In the genomic region with DNA sequence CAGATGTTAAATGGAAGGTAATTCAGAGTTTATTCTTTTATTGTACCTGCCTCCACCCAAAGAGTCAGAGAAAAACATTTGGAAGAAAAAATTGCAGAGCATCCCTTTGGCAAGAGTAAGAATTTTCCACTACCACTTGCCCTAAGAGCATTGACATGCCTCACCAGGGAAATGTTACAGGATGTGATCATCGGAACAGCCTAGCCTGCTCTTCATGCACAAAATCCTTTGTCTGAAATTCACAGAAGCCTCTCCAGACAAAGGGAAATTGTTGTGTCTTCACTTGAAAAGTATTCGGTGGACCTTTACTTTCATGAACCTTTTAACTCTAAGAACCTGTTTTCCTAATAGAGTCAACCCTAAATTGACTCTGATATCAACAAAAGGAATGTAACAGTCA, we compare ENCODE assay signal across 1 cellular context.
TF ChIP-seq lines count a peak whose summit lies in the region.

No MANE protein-coding gene starts in this region.

TF ChIP-seq in GM23338, 12 proteins besides CTCF, POLR2A, EP300 and RAD21 (continued from another document):
- TF ChIP-seq, protein P1, sequence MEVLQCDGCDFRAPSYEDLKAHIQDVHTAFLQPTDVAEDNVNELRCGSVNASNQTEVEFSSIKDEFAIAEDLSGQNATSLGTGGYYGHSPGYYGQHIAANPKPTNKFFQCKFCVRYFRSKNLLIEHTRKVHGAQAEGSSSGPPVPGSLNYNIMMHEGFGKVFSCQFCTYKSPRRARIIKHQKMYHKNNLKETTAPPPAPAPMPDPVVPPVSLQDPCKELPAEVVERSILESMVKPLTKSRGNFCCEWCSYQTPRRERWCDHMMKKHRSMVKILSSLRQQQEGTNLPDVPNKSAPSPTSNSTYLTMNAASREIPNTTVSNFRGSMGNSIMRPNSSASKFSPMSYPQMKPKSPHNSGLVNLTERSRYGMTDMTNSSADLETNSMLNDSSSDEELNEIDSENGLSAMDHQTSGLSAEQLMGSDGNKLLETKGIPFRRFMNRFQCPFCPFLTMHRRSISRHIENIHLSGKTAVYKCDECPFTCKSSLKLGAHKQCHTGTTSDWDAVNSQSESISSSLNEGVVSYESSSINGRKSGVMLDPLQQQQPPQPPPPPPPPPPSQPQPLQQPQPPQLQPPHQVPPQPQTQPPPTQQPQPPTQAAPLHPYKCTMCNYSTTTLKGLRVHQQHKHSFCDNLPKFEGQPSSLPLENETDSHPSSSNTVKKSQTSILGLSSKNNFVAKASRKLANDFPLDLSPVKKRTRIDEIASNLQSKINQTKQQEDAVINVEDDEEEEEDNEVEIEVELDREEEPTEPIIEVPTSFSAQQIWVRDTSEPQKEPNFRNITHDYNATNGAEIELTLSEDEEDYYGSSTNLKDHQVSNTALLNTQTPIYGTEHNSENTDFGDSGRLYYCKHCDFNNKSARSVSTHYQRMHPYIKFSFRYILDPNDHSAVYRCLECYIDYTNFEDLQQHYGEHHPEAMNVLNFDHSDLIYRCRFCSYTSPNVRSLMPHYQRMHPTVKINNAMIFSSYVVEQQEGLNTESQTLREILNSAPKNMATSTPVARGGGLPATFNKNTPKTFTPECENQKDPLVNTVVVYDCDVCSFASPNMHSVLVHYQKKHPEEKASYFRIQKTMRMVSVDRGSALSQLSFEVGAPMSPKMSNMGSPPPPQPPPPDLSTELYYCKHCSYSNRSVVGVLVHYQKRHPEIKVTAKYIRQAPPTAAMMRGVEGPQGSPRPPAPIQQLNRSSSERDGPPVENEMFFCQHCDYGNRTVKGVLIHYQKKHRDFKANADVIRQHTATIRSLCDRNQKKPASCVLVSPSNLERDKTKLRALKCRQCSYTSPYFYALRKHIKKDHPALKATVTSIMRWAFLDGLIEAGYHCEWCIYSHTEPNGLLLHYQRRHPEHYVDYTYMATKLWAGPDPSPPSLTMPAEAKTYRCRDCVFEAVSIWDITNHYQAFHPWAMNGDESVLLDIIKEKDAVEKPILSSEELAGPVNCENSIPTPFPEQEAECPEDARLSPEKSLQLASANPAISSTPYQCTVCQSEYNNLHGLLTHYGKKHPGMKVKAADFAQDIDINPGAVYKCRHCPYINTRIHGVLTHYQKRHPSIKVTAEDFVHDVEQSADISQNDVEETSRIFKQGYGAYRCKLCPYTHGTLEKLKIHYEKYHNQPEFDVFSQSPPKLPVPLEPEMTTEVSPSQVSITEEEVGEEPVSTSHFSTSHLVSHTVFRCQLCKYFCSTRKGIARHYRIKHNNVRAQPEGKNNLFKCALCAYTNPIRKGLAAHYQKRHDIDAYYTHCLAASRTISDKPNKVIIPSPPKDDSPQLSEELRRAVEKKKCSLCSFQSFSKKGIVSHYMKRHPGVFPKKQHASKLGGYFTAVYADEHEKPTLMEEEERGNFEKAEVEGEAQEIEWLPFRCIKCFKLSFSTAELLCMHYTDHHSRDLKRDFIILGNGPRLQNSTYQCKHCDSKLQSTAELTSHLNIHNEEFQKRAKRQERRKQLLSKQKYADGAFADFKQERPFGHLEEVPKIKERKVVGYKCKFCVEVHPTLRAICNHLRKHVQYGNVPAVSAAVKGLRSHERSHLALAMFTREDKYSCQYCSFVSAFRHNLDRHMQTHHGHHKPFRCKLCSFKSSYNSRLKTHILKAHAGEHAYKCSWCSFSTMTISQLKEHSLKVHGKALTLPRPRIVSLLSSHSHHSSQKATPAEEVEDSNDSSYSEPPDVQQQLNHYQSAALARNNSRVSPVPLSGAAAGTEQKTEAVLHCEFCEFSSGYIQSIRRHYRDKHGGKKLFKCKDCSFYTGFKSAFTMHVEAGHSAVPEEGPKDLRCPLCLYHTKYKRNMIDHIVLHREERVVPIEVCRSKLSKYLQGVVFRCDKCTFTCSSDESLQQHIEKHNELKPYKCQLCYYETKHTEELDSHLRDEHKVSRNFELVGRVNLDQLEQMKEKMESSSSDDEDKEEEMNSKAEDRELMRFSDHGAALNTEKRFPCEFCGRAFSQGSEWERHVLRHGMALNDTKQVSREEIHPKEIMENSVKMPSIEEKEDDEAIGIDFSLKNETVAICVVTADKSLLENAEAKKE (CRISPR knock-in tag; IDR thresholded peaks at IDR 0.05): no peak
- TF ChIP-seq CREB1 (CRISPR knock-in tag; IDR thresholded peaks at IDR 0.05; ENCODE audit: low read depth): no peak
- TF ChIP-seq EZH2 (IDR thresholded peaks at IDR 0.05; ENCODE audit: low read depth, unreplicated experiment): no peak
- TF ChIP-seq NANOG (IDR thresholded peaks at IDR 0.05; ENCODE audit: borderline replicate concordance): no peak
- no peak for TF ChIP-seq POLR2AphosphoS5 (IDR thresholded peaks at IDR 0.05; ENCODE audit: low read depth)
